ENCODE assay signal across 23 cellular contexts in genomic region chr5:141646026-141646425, GRCh38. TPM values are rescaled to one million over a fixed set of nuclear protein-coding genes. Genes with fewer than 3 reads are reported as not detected.
DNase-seq lines count a peak whose midpoint lies in the region; ATAC-seq and TF ChIP-seq lines count a peak whose summit lies in the region.
"Had no signal": no experiment of that assay in that cellular context is flagged by ENCODE, and none has a peak within 500 bp of the region (broad histone marks: within the 10 kb centered on the region; RNA-seq: fewer than 3 reads in every experiment).

No MANE protein-coding gene starts in this region.

- H3K9me3 ChIP-seq in RWPE2 (ENCODE audit: severe bottlenecking): no peaks in the 10 kb centered on the region
- H3K9me3 ChIP-seq: A549, SK-N-SH had no signal

- DNase-seq in activated T-cell treated with anti-CD3 and anti-CD28 coated beads, Interleukin-2, amount 50 U/mL, for 72 hours: no peak
- DNase-seq in activated T-cell treated with anti-CD3 and anti-CD28 coated beads for 4 hours (no peak), RWPE2 (ENCODE audit: low spot score) (no peak), epithelial cell of prostate (ENCODE audit: low read depth, low spot score) (peak; percentile 27)
- no peak for DNase-seq in stimulated activated naive B cell treated with anti-CD40 and anti-IgM and Interleukin-4, amounts not matched to agents 10 μg/mL and 1 μg/mL and 100 μg/mL, for 72 hours
- DNase-seq: DMS79 treated with DMSO at 0.1 percent for 48 hours, HCEC 1CT, Kasumi-1, NCI-H1105 treated with DMSO at 0.1 percent for 48 hours, NCI-H1694, NCI-H2081 treated with DMSO at 0.1 percent for 48 hours, NCI-H510A, NCI-H748 treated with DMSO at 0.1 percent for 48 hours, SHP77 treated with DMSO at 0.1 percent for 48 hours, SK-N-SH had no signal

- H3K36me3 ChIP-seq in RWPE2 (ENCODE audit: low read depth): peaks cover 19% of the 10 kb centered on the region

- no peak for TF ChIP-seq CTCF in RWPE2 (IDR thresholded peaks at IDR 0.05; ENCODE audit: poor library complexity, severe bottlenecking)

- H3K27ac ChIP-seq in RWPE2 (ENCODE audit: poor library complexity, severe bottlenecking) (no peak overlapping the region), epithelial cell of prostate (no peak overlapping the region)
- H3K27ac ChIP-seq: A549, C4-2B had no signal

- H3K4me3 Mint-ChIP-seq in activated T-cell treated with anti-CD3 and anti-CD28 coated beads, Interleukin-2, amount 50 U/mL, for 72 hours: no peak overlapping the region
- no peak overlapping the region for H3K4me3 Mint-ChIP-seq in stimulated activated naive B cell treated with anti-CD40 and anti-IgM and Interleukin-4, amounts not matched to agents 10 μg/mL and 1 μg/mL and 100 μg/mL, for 72 hours
- H3K4me3 Mint-ChIP-seq: GM23338 had no signal

- peaks cover 18% of the 10 kb centered on the region for H3K4me1 Mint-ChIP-seq in activated T-cell treated with anti-CD3 and anti-CD28 coated beads, Interleukin-2, amount 50 U/mL, for 72 hours (ENCODE audit: low read depth)
- H3K4me1 Mint-ChIP-seq in stimulated activated naive B cell treated with anti-CD40 and anti-IgM and Interleukin-4, amounts not matched to agents 10 μg/mL and 1 μg/mL and 100 μg/mL, for 72 hours: peaks cover 16 to 30% of the 10 kb centered on the region in 2 donors

- H3K27ac Mint-ChIP-seq in activated T-cell treated with anti-CD3 and anti-CD28 coated beads, Interleukin-2, amount 50 U/mL, for 72 hours: peak overlapping the region; percentile 5
- H3K27ac Mint-ChIP-seq in stimulated activated naive B cell treated with anti-CD40 and anti-IgM and Interleukin-4, amounts not matched to agents 10 μg/mL and 1 μg/mL and 100 μg/mL, for 72 hours: peak overlapping the region; percentile 39
- H3K27ac Mint-ChIP-seq: GM23338, IgD-negative memory B cell had no signal

- H3K27me3 Mint-ChIP-seq in activated T-cell treated with anti-CD3 and anti-CD28 coated beads, Interleukin-2, amount 50 U/mL, for 72 hours (ENCODE audit: low read depth): no peaks in the 10 kb centered on the region
- H3K27me3 Mint-ChIP-seq in stimulated activated naive B cell treated with anti-CD40 and anti-IgM and Interleukin-4, amounts not matched to agents 10 μg/mL and 1 μg/mL and 100 μg/mL, for 72 hours: no peaks in the 10 kb centered on the region
- H3K27me3 Mint-ChIP-seq: IgD-negative memory B cell had no signal

- H3K9me3 Mint-ChIP-seq in activated T-cell treated with anti-CD3 and anti-CD28 coated beads, Interleukin-2, amount 50 U/mL, for 72 hours: no peaks in the 10 kb centered on the region
- no peaks in the 10 kb centered on the region for H3K9me3 Mint-ChIP-seq in stimulated activated naive B cell treated with anti-CD40 and anti-IgM and Interleukin-4, amounts not matched to agents 10 μg/mL and 1 μg/mL and 100 μg/mL, for 72 hours
- H3K9me3 Mint-ChIP-seq: GM23338, IgD-negative memory B cell had no signal

- peaks cover 0 to 6% of the 10 kb centered on the region in 2 donors for H3K36me3 Mint-ChIP-seq in activated T-cell treated with anti-CD3 and anti-CD28 coated beads, Interleukin-2, amount 50 U/mL, for 72 hours (ENCODE audit: insufficient read depth in 2 of 2)
- peaks cover 20 to 55% of the 10 kb centered on the region in 2 donors for H3K36me3 Mint-ChIP-seq in stimulated activated naive B cell treated with anti-CD40 and anti-IgM and Interleukin-4, amounts not matched to agents 10 μg/mL and 1 μg/mL and 100 μg/mL, for 72 hours

- H3K27me3 ChIP-seq in RWPE2 (ENCODE audit: insufficient read depth, poor library complexity, severe bottlenecking): no peaks in the 10 kb centered on the region

- H3K4me3 ChIP-seq in RWPE2 (ENCODE audit: severe bottlenecking): no peak overlapping the region
- H3K4me3 ChIP-seq: A549, GM23338 had no signal

- no peak for ATAC-seq in activated T-cell treated with anti-CD3 and anti-CD28 coated beads, Interleukin-2, amount 50 U/mL, for 72 hours (replicated peaks in 1 of 2)
- peak; percentile 28 for ATAC-seq in RWPE2 (ENCODE audit: low read depth)
- no peak for ATAC-seq in stimulated activated naive B cell treated with anti-CD40 and anti-IgM and Interleukin-4, amounts not matched to agents 10 μg/mL and 1 μg/mL and 100 μg/mL, for 72 hours (replicated peaks)
- ATAC-seq in GM21529 (IDR thresholded peaks at IDR 0.05; ENCODE audit: unreplicated experiment): no peak
- no peak for ATAC-seq in GM21390 (IDR thresholded peaks at IDR 0.05; ENCODE audit: unreplicated experiment)
- ATAC-seq in GM18502 (IDR thresholded peaks at IDR 0.05; ENCODE audit: poor library complexity, unreplicated experiment): no peak
- ATAC-seq: A549, GM23338 had no signal

- H3K4me1 ChIP-seq in RWPE2 (ENCODE audit: insufficient read depth, poor library complexity, severe bottlenecking): no peaks in the 10 kb centered on the region

RNA-seq across cellular contexts. Expression of gene FCHSD1, which starts 5.2 kb away (rescaled TPM):
- 10 to 100 TPM; 54.1 to 61.1 TPM for total RNA-seq in activated T-cell treated with anti-CD3 and anti-CD28 coated beads, Interleukin-2, amount 50 U/mL, for 72 hours

RNA-seq across cellular contexts. Expression of gene RELL2, which starts 9.2 kb away (rescaled TPM):
- total RNA-seq in activated T-cell treated with anti-CD3 and anti-CD28 coated beads, Interleukin-2, amount 50 U/mL, for 72 hours: 10 to 100 TPM; 14.6 to 19.5 TPM

RNA-seq across cellular contexts. Expression of gene HDAC3, which starts 9.4 kb away (rescaled TPM):
- total RNA-seq in activated T-cell treated with anti-CD3 and anti-CD28 coated beads, Interleukin-2, amount 50 U/mL, for 72 hours: 10 to 100 TPM; 64.1 to 69.2 TPM

RNA-seq across cellular contexts. Expression of gene DIAPH1, which starts 27.2 kb away (rescaled TPM):
- 100 to 1,000 TPM; 162 to 165 TPM for total RNA-seq in activated T-cell treated with anti-CD3 and anti-CD28 coated beads, Interleukin-2, amount 50 U/mL, for 72 hours

RNA-seq across cellular contexts. Expression of gene ARAP3, which starts 36.0 kb away (rescaled TPM):
- 1 to 10 TPM; 3.2 to 4.1 TPM for total RNA-seq in activated T-cell treated with anti-CD3 and anti-CD28 coated beads, Interleukin-2, amount 50 U/mL, for 72 hours
- total RNA-seq: OCI-LY7 had no signal
